In the genomic region with DNA sequence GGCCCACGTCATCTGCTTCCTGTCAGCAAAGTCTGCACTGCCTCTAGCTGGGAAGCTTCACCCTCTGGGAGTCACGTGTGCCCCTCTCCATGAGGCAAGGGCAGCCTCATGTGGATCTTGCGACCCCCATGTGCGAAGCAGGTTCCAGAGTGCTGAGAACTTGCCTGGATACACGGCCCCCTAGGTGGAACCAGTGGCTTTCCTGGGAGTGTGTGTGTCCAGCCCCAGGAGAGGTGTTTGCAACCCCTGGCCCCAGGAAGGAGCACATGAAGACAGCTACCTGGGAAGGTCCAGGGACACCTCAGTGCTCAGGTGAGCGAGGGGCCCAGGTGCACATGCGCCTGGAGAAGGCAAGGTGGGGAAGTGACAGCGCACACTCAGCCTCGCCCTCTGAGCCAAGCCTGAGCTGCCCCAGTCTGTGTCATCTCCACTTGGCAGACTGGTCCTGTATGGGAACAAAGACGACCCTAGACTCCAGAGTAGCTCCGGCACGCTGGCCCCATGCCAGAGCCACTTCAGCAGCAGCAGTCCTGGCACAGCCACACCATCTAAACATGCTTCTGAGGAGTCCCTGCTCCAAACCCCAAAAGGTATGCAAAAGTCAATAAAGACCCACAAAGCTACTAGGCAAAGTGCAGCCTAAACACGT, we compare ENCODE assay signal across 1 cellular context.
TF ChIP-seq lines count a peak whose summit lies in the region.

No MANE protein-coding gene starts in this region.

TF ChIP-seq in SK-N-SH, 30 proteins besides CTCF, POLR2A, EP300 and RAD21 (continued from another document):
- TF ChIP-seq, protein P1, sequence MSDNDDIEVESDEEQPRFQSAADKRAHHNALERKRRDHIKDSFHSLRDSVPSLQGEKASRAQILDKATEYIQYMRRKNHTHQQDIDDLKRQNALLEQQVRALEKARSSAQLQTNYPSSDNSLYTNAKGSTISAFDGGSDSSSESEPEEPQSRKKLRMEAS (IDR thresholded peaks at IDR 0.05; ENCODE audit: low read depth), result no peak
- no peak for TF ChIP-seq GATA2 (CRISPR knock-in tag; IDR thresholded peaks at IDR 0.05)
- TF ChIP-seq SIN3A (IDR thresholded peaks at IDR 0.05; ENCODE audit: borderline replicate concordance, low read depth, low read length), result no peak
- TF ChIP-seq RXRA (IDR thresholded peaks at IDR 0.05; ENCODE audit: borderline replicate concordance, low read depth), result no peak
- no peak for TF ChIP-seq GABPA (IDR thresholded peaks at IDR 0.05; ENCODE audit: low read depth)
- no peak for TF ChIP-seq ELF1 (IDR thresholded peaks at IDR 0.05)
- TF ChIP-seq, protein P2, sequence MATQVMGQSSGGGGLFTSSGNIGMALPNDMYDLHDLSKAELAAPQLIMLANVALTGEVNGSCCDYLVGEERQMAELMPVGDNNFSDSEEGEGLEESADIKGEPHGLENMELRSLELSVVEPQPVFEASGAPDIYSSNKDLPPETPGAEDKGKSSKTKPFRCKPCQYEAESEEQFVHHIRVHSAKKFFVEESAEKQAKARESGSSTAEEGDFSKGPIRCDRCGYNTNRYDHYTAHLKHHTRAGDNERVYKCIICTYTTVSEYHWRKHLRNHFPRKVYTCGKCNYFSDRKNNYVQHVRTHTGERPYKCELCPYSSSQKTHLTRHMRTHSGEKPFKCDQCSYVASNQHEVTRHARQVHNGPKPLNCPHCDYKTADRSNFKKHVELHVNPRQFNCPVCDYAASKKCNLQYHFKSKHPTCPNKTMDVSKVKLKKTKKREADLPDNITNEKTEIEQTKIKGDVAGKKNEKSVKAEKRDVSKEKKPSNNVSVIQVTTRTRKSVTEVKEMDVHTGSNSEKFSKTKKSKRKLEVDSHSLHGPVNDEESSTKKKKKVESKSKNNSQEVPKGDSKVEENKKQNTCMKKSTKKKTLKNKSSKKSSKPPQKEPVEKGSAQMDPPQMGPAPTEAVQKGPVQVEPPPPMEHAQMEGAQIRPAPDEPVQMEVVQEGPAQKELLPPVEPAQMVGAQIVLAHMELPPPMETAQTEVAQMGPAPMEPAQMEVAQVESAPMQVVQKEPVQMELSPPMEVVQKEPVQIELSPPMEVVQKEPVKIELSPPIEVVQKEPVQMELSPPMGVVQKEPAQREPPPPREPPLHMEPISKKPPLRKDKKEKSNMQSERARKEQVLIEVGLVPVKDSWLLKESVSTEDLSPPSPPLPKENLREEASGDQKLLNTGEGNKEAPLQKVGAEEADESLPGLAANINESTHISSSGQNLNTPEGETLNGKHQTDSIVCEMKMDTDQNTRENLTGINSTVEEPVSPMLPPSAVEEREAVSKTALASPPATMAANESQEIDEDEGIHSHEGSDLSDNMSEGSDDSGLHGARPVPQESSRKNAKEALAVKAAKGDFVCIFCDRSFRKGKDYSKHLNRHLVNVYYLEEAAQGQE (IDR thresholded peaks at IDR 0.05; ENCODE audit: low read depth, low read length), result no peak
- TF ChIP-seq RCOR1 (IDR thresholded peaks at IDR 0.05; ENCODE audit: low read length), result no peak
- no peak for TF ChIP-seq FOSL2 (IDR thresholded peaks at IDR 0.05; ENCODE audit: borderline replicate concordance, low read depth)
- no peak for TF ChIP-seq JUND (IDR thresholded peaks at IDR 0.05)
- TF ChIP-seq FOXM1 (IDR thresholded peaks at IDR 0.05; ENCODE audit: low read depth), result no peak
- TF ChIP-seq FOXJ3 (CRISPR knock-in tag; IDR thresholded peaks at IDR 0.05), result no peak
- no peak for TF ChIP-seq YY1 (IDR thresholded peaks at IDR 0.05; ENCODE audit: low read depth)
- TF ChIP-seq, protein P3, sequence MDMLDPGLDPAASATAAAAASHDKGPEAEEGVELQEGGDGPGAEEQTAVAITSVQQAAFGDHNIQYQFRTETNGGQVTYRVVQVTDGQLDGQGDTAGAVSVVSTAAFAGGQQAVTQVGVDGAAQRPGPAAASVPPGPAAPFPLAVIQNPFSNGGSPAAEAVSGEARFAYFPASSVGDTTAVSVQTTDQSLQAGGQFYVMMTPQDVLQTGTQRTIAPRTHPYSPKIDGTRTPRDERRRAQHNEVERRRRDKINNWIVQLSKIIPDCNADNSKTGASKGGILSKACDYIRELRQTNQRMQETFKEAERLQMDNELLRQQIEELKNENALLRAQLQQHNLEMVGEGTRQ (IDR thresholded peaks at IDR 0.05; ENCODE audit: borderline replicate concordance, low read depth, low read length), result no peak
- no peak for TF ChIP-seq SMC3 (IDR thresholded peaks at IDR 0.05; ENCODE audit: low read depth, low read length)
